Comparison of ENCODE assay signal across 34 cellular contexts in genomic region chr2:54787760-54788366, GRCh38.
"Had no signal": no experiment of that assay in that cellular context is flagged by ENCODE, and none has a peak within 500 bp of the region (broad histone marks: within the 10 kb centered on the region; RNA-seq: fewer than 3 reads in every experiment).

No MANE protein-coding gene starts in this region.

- H3K36me3 Mint-ChIP-seq: activated naive CD8-positive, alpha-beta T cell treated with anti-CD3 and anti-CD28 coated beads, Interleukin-2, amount 10 ng/mL, durations not matched to agents 7 days and 5 days; mesothelial cell of epicardium; natural killer cell; neural progenitor cell had no signal

- H3K9ac ChIP-seq: neural progenitor cell, parathyroid adenoma had no signal

- H3K27ac Mint-ChIP-seq: activated naive CD4-positive, alpha-beta T cell treated with anti-CD3 and anti-CD28 coated beads for 36 hours; activated naive CD8-positive, alpha-beta T cell treated with anti-CD3 and anti-CD28 coated beads, Interleukin-2, amount 10 ng/mL, durations not matched to agents 7 days and 5 days; activated T-helper 1 cell treated with anti-CD3 and anti-CD28 coated beads, Interleukin-12 subunit alpha, Interleukin-12 subunit beta, Interleukin-2, Interleukin-4 antibody, amounts not matched to agents 30 ng/mL and 10 ng/mL and 1 ng/mL, durations not matched to agents 14 hours and 24 hours and 36 hours; brain; mesothelial cell of epicardium; natural killer cell; neural progenitor cell; T-helper 2 cell treated with Interferon-gamma antibody and Interleukin-4, amounts not matched to agents 5 μg/mL and 100 μg/mL, for 36 hours had no signal

- H3K9me3 Mint-ChIP-seq: activated naive CD4-positive, alpha-beta T cell treated with anti-CD3 and anti-CD28 coated beads for 36 hours; activated naive CD8-positive, alpha-beta T cell treated with anti-CD3 and anti-CD28 coated beads, Interleukin-2, amount 10 ng/mL, durations not matched to agents 7 days and 5 days; activated T-helper 1 cell treated with anti-CD3 and anti-CD28 coated beads, Interleukin-12 subunit alpha, Interleukin-12 subunit beta, Interleukin-2, Interleukin-4 antibody, amounts not matched to agents 30 ng/mL and 10 ng/mL and 1 ng/mL, durations not matched to agents 14 hours and 24 hours and 36 hours; brain; effector memory CD8-positive, alpha-beta T cell; natural killer cell; T-helper 2 cell treated with Interferon-gamma antibody and Interleukin-4, amounts not matched to agents 5 μg/mL and 100 μg/mL, for 36 hours had no signal

- H3K4me2 ChIP-seq: hepatocyte, neural progenitor cell had no signal

- H3K4me1 Mint-ChIP-seq: activated naive CD8-positive, alpha-beta T cell treated with anti-CD3 and anti-CD28 coated beads, Interleukin-2, amount 10 ng/mL, durations not matched to agents 7 days and 5 days; brain; mesothelial cell of epicardium; natural killer cell; neural progenitor cell had no signal

- H3K4me3 ChIP-seq: ascending aorta, cardiac muscle cell, coronary artery, dorsolateral prefrontal cortex, gastrocnemius medialis, hepatocyte, left ventricle myocardium inferior, neural progenitor cell, psoas muscle, sigmoid colon, suprapubic skin, tibial artery had no signal

- H3K27me3 Mint-ChIP-seq: activated naive CD8-positive, alpha-beta T cell treated with anti-CD3 and anti-CD28 coated beads, Interleukin-2, amount 10 ng/mL, durations not matched to agents 7 days and 5 days; brain had no signal

- H3K36me3 ChIP-seq: ascending aorta, cardiac muscle cell, gastrocnemius medialis, left ventricle myocardium inferior, neural progenitor cell, sigmoid colon, suprapubic skin, tibial artery had no signal

- FAIRE-seq: small intestine had no signal

- H3K27ac ChIP-seq: ascending aorta, cardiac muscle cell, coronary artery, dorsolateral prefrontal cortex, gastrocnemius medialis, hepatocyte, left ventricle myocardium inferior, neural progenitor cell, parathyroid adenoma, psoas muscle, sigmoid colon, suprapubic skin, tibial artery had no signal

- H3K9me3 ChIP-seq: ascending aorta, gastrocnemius medialis, left ventricle myocardium inferior, psoas muscle, sigmoid colon, suprapubic skin, tibial artery had no signal

- H3K4me1 ChIP-seq: ascending aorta, gastrocnemius medialis, left ventricle myocardium inferior, neural progenitor cell, parathyroid adenoma, psoas muscle, suprapubic skin, tibial artery had no signal

- H3K27me3 ChIP-seq: ascending aorta, cardiac muscle cell, dorsolateral prefrontal cortex, gastrocnemius medialis, hepatocyte, neural progenitor cell, sigmoid colon, suprapubic skin, tibial artery had no signal

- H3K4me3 Mint-ChIP-seq: activated naive CD4-positive, alpha-beta T cell treated with anti-CD3 and anti-CD28 coated beads for 36 hours; activated naive CD8-positive, alpha-beta T cell treated with anti-CD3 and anti-CD28 coated beads, Interleukin-2, amount 10 ng/mL, durations not matched to agents 7 days and 5 days; activated T-helper 1 cell treated with anti-CD3 and anti-CD28 coated beads, Interleukin-12 subunit alpha, Interleukin-12 subunit beta, Interleukin-2, Interleukin-4 antibody, amounts not matched to agents 30 ng/mL and 10 ng/mL and 1 ng/mL, durations not matched to agents 14 hours and 24 hours and 36 hours; brain; effector memory CD8-positive, alpha-beta T cell; mesothelial cell of epicardium; natural killer cell; neural progenitor cell; T-helper 2 cell treated with Interferon-gamma antibody and Interleukin-4, amounts not matched to agents 5 μg/mL and 100 μg/mL, for 36 hours had no signal

- H2AFZ ChIP-seq: hepatocyte, neural progenitor cell, parathyroid adenoma had no signal

- ATAC-seq: effector memory CD8-positive, alpha-beta T cell; gastrocnemius medialis; natural killer cell; psoas muscle had no signal

- DNase-seq: activated CD4-positive, alpha-beta T cell treated with anti-CD3 and anti-CD28 coated beads for 4 hours; activated CD4-positive, alpha-beta T cell treated with anti-CD3 and anti-CD28 coated beads, Interleukin-2, amount 50 U/mL, for 4 hours; activated CD8-positive, alpha-beta memory T cell treated with anti-CD3 and anti-CD28 coated beads for 24 hours; activated effector memory CD4-positive, alpha-beta T cell treated with anti-CD3 and anti-CD28 coated beads, Interleukin-2, amount 50 U/mL, for 16 hours; activated naive CD4-positive, alpha-beta T cell treated with anti-CD3 and anti-CD28 coated beads for 36 hours; activated naive CD8-positive, alpha-beta T cell treated with anti-CD3 and anti-CD28 coated beads, Interleukin-2, amount 10 ng/mL, durations not matched to agents 7 days and 5 days; activated T-cell treated with anti-CD3 and anti-CD28 coated beads, Interleukin-2, amount 50 U/mL, for 1 hour; dorsolateral prefrontal cortex; effector memory CD8-positive, alpha-beta T cell; erythroblast; gastrocnemius medialis; islet precursor cell; left ventricle myocardium inferior; natural killer cell; occipital lobe; psoas muscle; sigmoid colon; stimulated activated CD4-positive, alpha-beta T cell treated with anti-CD3 and anti-CD28 coated beads, Interleukin-4, amount 100 ng/mL, for 4 hours; stimulated activated CD8-positive, alpha-beta memory T cell treated with anti-CD3 and anti-CD28 coated beads, Interleukin-4, amount 100 ng/mL, for 48 hours; stimulated activated naive CD4-positive, alpha-beta T cell; T-helper 1 cell; tibial artery had no signal

- H3K79me2 ChIP-seq: hepatocyte, parathyroid adenoma had no signal
